In the genomic region with DNA sequence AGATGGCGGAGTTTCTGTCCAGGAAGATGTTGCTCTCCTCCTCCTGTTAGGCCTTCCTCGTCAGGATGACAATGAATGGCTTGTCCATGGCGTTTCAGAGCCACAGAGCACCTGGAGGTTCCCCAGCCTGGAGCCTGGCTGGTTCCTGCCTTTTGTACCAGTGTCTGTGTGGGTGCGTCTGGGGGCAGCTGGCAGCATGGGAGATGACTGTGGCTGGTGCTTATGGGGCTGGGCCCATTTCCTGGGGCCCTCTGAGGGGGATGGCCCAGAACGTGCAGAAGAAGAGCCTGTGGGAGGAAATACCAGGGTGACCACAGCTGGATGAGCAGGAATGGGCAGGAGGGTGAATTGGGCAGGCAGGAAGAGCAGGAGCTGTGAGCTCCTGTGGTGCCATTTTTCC, we compare ENCODE assay signal across 12 cellular contexts. TPM values are rescaled to one million over a fixed set of nuclear protein-coding genes. Genes with fewer than 3 reads are reported as not detected.
DNase-seq lines count a peak whose midpoint lies in the region; ATAC-seq and TF ChIP-seq lines count a peak whose summit lies in the region.
"Had no signal": no experiment of that assay in that cellular context is flagged by ENCODE, and none has a peak within 500 bp of the region (broad histone marks: within the 10 kb centered on the region; RNA-seq: fewer than 3 reads in every experiment).

No MANE protein-coding gene starts in this region.

- H3K4me3 Mint-ChIP-seq in IgD-negative memory B cell: peak overlapping the region in 3 of 4 donors; percentile 1 to 86 (median 72)
- H3K4me3 Mint-ChIP-seq in activated CD4-positive, alpha-beta T cell treated with anti-CD3 and anti-CD28 coated beads, Interleukin-2, amount 10 ng/mL, durations not matched to agents 24 days and 14 days: no peak overlapping the region

- H3K36me3 Mint-ChIP-seq in IgD-negative memory B cell: peaks cover 3% of the 10 kb centered on the region
- no peaks in the 10 kb centered on the region for H3K36me3 Mint-ChIP-seq in activated CD4-positive, alpha-beta T cell treated with anti-CD3 and anti-CD28 coated beads, Interleukin-2, amount 10 ng/mL, durations not matched to agents 24 days and 14 days (ENCODE audit: low read depth)

- DNase-seq in CD1c-positive myeloid dendritic cell (ENCODE audit: extremely low spot score) (peak; percentile 55), coronary artery (ENCODE audit: low spot score) (no peak), myocyte (ENCODE audit: low read depth) (peak; percentile 32), GM13977 (ENCODE audit: low spot score) (no peak), erythroblast (lab: John Stamatoyannopoulos, UW) (no peak)
- DNase-seq in activated CD4-positive, alpha-beta T cell treated with anti-CD3 and anti-CD28 coated beads, Interleukin-2, amount 10 ng/mL, durations not matched to agents 24 days and 14 days: no peak
- DNase-seq: COR-L47, NCI-H1694 treated with DMSO at 0.1 percent for 48 hours, Right ventricle myocardium superior had no signal

- peak overlapping the region; percentile 5 to 79 for H3K27ac ChIP-seq in coronary artery

- peaks cover 42 to 60% (median 53%) of the 10 kb centered on the region in 3 donors for H3K4me1 Mint-ChIP-seq in IgD-negative memory B cell
- peaks cover 18% of the 10 kb centered on the region for H3K4me1 Mint-ChIP-seq in activated CD4-positive, alpha-beta T cell treated with anti-CD3 and anti-CD28 coated beads, Interleukin-2, amount 10 ng/mL, durations not matched to agents 24 days and 14 days

- TF ChIP-seq POLR2A in erythroblast (IDR thresholded peaks at IDR 0.05; ENCODE audit: low read length): no peak

- no peak for ATAC-seq in HG02678 (IDR thresholded peaks at IDR 0.05; ENCODE audit: unreplicated experiment)

- intact Hi-C loops in activated CD4-positive, alpha-beta T cell treated with anti-CD3 and anti-CD28 coated beads, Interleukin-2, amount 10 ng/mL, durations not matched to agents 24 days and 14 days (cut with micrococcal nuclease): no loop called here

- no peak overlapping the region for H3K4me3 ChIP-seq in coronary artery
- H3K4me3 ChIP-seq: dorsolateral prefrontal cortex had no signal

- no peaks in the 10 kb centered on the region for H3K9me3 Mint-ChIP-seq in IgD-negative memory B cell
- H3K9me3 Mint-ChIP-seq in activated CD4-positive, alpha-beta T cell treated with anti-CD3 and anti-CD28 coated beads, Interleukin-2, amount 10 ng/mL, durations not matched to agents 24 days and 14 days: no peaks in the 10 kb centered on the region

- TF ChIP-seq CTCF in coronary artery (IDR thresholded peaks at IDR 0.05) (no peak), GM13977 (IDR thresholded peaks at IDR 0.05; ENCODE audit: extremely low read depth, insufficient read depth, missing control alignments) (no peak)

- H3K27me3 Mint-ChIP-seq in IgD-negative memory B cell: no peaks in the 10 kb centered on the region
- peaks cover 26% of the 10 kb centered on the region for H3K27me3 Mint-ChIP-seq in activated CD4-positive, alpha-beta T cell treated with anti-CD3 and anti-CD28 coated beads, Interleukin-2, amount 10 ng/mL, durations not matched to agents 24 days and 14 days

- H3K27ac Mint-ChIP-seq in IgD-negative memory B cell: peak overlapping the region; percentile 39 to 97 (median 85)
- H3K27ac Mint-ChIP-seq in activated CD4-positive, alpha-beta T cell treated with anti-CD3 and anti-CD28 coated beads, Interleukin-2, amount 10 ng/mL, durations not matched to agents 24 days and 14 days: no peak overlapping the region

- in situ Hi-C loops in GM13977 (cut with MboI; ENCODE audit: low pct_unique_long_range_greater_than_20kb, low sequenced_read_pairs, unreplicated experiment): no loop called here

RNA-seq across cellular contexts. Expression of a gene that starts 6.7 kb away (rescaled TPM):
- 11.2 TPM for polyA plus RNA-seq in IgD-negative memory B cell
- 0.99 and 1.0 TPM in 2 replicates for total RNA-seq in myocyte
- 0.29 TPM for polyA plus RNA-seq in myocyte (2012)
- total RNA-seq in activated CD4-positive, alpha-beta T cell treated with anti-CD3 and anti-CD28 coated beads, Interleukin-2, amount 10 ng/mL, durations not matched to agents 24 days and 14 days: 0.07 TPM in 2 replicates

RNA-seq across cellular contexts. Expression of a gene that starts 41.6 kb away (rescaled TPM):
- 45.1 TPM for polyA plus RNA-seq in IgD-negative memory B cell
- 24.4 and 30.8 TPM in 2 replicates for total RNA-seq in myocyte
- polyA plus RNA-seq in myocyte (2012): 23.0 TPM
- total RNA-seq in activated CD4-positive, alpha-beta T cell treated with anti-CD3 and anti-CD28 coated beads, Interleukin-2, amount 10 ng/mL, durations not matched to agents 24 days and 14 days: 17.3 and 18.2 TPM in 2 replicates

Comparison
In these comparisons a context has a peak if more than half of its experiments do, and no peak if none do; other contexts are left out.
1. DNase-seq: peak in CD1c-positive myeloid dendritic cell (single experiment) and myocyte (single experiment); none in coronary artery (single experiment), GM13977 (single experiment), erythroblast (0 of 2) and activated CD4-positive, alpha-beta T cell treated with anti-CD3 and anti-CD28 coated beads, Interleukin-2, amount 10 ng/mL, durations not matched to agents 24 days and 14 days (single experiment).